Comparison of ENCODE assay signal across 1 cellular context in genomic region chr4:167595898-167596297, GRCh38.
TF ChIP-seq lines count a peak whose summit lies in the region.

No MANE protein-coding gene starts in this region.

TF ChIP-seq in GM12878, 131 proteins besides CTCF, POLR2A, EP300 and RAD21 (continued from another document):
- TF ChIP-seq SUZ12 (IDR thresholded peaks at IDR 0.05; ENCODE audit: unreplicated experiment) (no peak), ZZZ3 (IDR thresholded peaks at IDR 0.05; ENCODE audit: control insufficient read depth, insufficient read length, low read depth) (no peak), PAX8 (IDR thresholded peaks at IDR 0.05) (no peak), IRF4 (IDR thresholded peaks at IDR 0.05; ENCODE audit: low read depth, low read length) (no peak), HCFC1 (IDR thresholded peaks at IDR 0.05; ENCODE audit: low read length) (no peak), CHD4 (IDR thresholded peaks at IDR 0.05) (no peak), NFYA (IDR thresholded peaks at IDR 0.05; ENCODE audit: borderline replicate concordance, low read depth, low read length) (no peak), ZNF592 (IDR thresholded peaks at IDR 0.05) (no peak), DPF2 (IDR thresholded peaks at IDR 0.05) (no peak), ZSCAN29 (IDR thresholded peaks at IDR 0.05) (no peak), NFIC (IDR thresholded peaks at IDR 0.05; ENCODE audit: low read depth, low read length) (no peak), ZNF274 (IDR thresholded peaks at IDR 0.05; ENCODE audit: insufficient read depth, insufficient read length) (no peak), E2F4 (IDR thresholded peaks at IDR 0.05; ENCODE audit: low read depth, low read length) (no peak), ZBTB40 (IDR thresholded peaks at IDR 0.05; ENCODE audit: borderline replicate concordance) (no peak), HDGF (IDR thresholded peaks at IDR 0.05) (no peak)
